Comparison of ENCODE assay signal across 18 cellular contexts in genomic region chr20:14582855-14583254, GRCh38.
DNase-seq lines count a peak whose midpoint lies in the region; ATAC-seq, FAIRE-seq and TF ChIP-seq lines count a peak whose summit lies in the region.
"Had no signal": no experiment of that assay in that cellular context is flagged by ENCODE, and none has a peak within 500 bp of the region (broad histone marks: within the 10 kb centered on the region; RNA-seq: fewer than 3 reads in every experiment).

No MANE protein-coding gene starts in this region.

- H3K4me2 ChIP-seq in A549 (peak overlapping the region; percentile 53), GM23248 (ENCODE audit: unreplicated experiment) (no peak overlapping the region)
- H3K4me2 ChIP-seq: hepatocyte had no signal

- H3K4me3 ChIP-seq in A549: no peak overlapping the region
- H3K4me3 ChIP-seq in GM23248: no peak overlapping the region
- no peak overlapping the region for H3K4me3 ChIP-seq in foreskin fibroblast (ENCODE audit: low read depth in 1 of 2, low read length in 2 of 2)
- H3K4me3 ChIP-seq: esophagus muscularis mucosa, hepatocyte had no signal

- no peaks in the 10 kb centered on the region for H3F3A ChIP-seq in GM23248 (ENCODE audit: insufficient read depth)

- WGBS in A549 (ENCODE audit: missing lambda C conversion rate): 75% methylated on average over 3 of the region's 3 CpGs
- WGBS in GM23248 (ENCODE audit: low coverage in 1 of 2, low lambda C conversion rate in 2 of 2, missing lambda C conversion rate in 2 of 2), 2 experiments: 41 to 47% methylated on average over 3 of the region's 3 CpGs

- no peaks in the 10 kb centered on the region for H3K79me2 ChIP-seq in GM23248 (ENCODE audit: insufficient read depth)
- H3K79me2 ChIP-seq: hepatocyte had no signal

- CTCF ChIA-PET in A549 (lab: Yijun Ruan, JAX): no interaction called here

- DNase-seq in A549 (ENCODE audit: low read depth in 1 of 2, low spot score in 1 of 2): peak in 1 of 2 experiments; percentile 9
- DNase-seq in GM23248: peak; percentile 34
- DNase-seq in RKO (ENCODE audit: low spot score): peak; percentile 57
- DNase-seq in foreskin fibroblast: peak; percentile 50 to 85
- no peak for DNase-seq in activated CD4-positive, CD25-positive, alpha-beta regulatory T cell treated with anti-CD3 and anti-CD28 coated beads, Interleukin-2, amount 50 U/mL, for 72 hours
- DNase-seq in superior temporal gyrus (ENCODE audit: extremely low spot score): no peak
- DNase-seq: activated CD8-positive, alpha-beta memory T cell treated with anti-CD3 and anti-CD28 coated beads, Interleukin-2, amount 50 U/mL, for 4 hours; Calu3; NCI-H187 treated with DMSO at 0.1 percent for 48 hours; NCI-H774; small intestine; stimulated activated naive B cell treated with anti-CD40 and anti-IgM and Interleukin-4, amounts not matched to agents 10 μg/mL and 1 μg/mL and 100 μg/mL, for 72 hours; T-helper 1 cell had no signal

- H3K4me1 ChIP-seq in A549: peaks cover 28% of the 10 kb centered on the region
- 0 out of 2 replicates have a peak, but pooled peaks cover 4% of the 10 kb centered on the region for H3K4me1 ChIP-seq in GM23248 (ENCODE audit: insufficient read depth)
- H3K4me1 ChIP-seq: esophagus muscularis mucosa had no signal

- ATAC-seq in A549 (peak in 1 of 2 experiments; percentile 62; a peak in 3 of 6 replicates), GM18861 (IDR thresholded peaks at IDR 0.05; ENCODE audit: unreplicated experiment) (no peak), GM18870 (IDR thresholded peaks at IDR 0.05; ENCODE audit: unreplicated experiment) (no peak)
- ATAC-seq: stimulated activated naive B cell treated with anti-CD40 and anti-IgM and Interleukin-4, amounts not matched to agents 10 μg/mL and 1 μg/mL and 100 μg/mL, for 72 hours had no signal

- H3K36me3 ChIP-seq in GM23248 (ENCODE audit: low read depth): no peaks in the 10 kb centered on the region
- H3K36me3 ChIP-seq: esophagus muscularis mucosa had no signal

- H3K27ac ChIP-seq in A549 (peak overlapping the region; percentile 35 to 40; a peak in 5 of 6 replicates), GM23248 (no peak overlapping the region)
- H3K27ac ChIP-seq: esophagus muscularis mucosa, hepatocyte had no signal

- no peak for TF ChIP-seq RAD21 in A549 (conservative IDR thresholded peaks at IDR 0.05 in 1 of 2, IDR thresholded peaks at IDR 0.05 in 1 of 2)

- H2AFZ ChIP-seq in GM23248: no peak overlapping the region
- H2AFZ ChIP-seq: hepatocyte had no signal

- H3K9me2 ChIP-seq in GM23248 (ENCODE audit: insufficient read depth): no peaks in the 10 kb centered on the region

- TF ChIP-seq CTCF in A549 (IDR thresholded peaks at IDR 0.05) (no peak), foreskin fibroblast (IDR thresholded peaks at IDR 0.05; ENCODE audit: low read depth, low read length) (no peak)

- TF ChIP-seq POLR2A in A549 (IDR thresholded peaks at IDR 0.05; ENCODE audit: low read length): no peak

- H3K9me3 ChIP-seq in A549 (no peaks in the 10 kb centered on the region), GM23248 (ENCODE audit: low read depth) (no peaks in the 10 kb centered on the region)
- H3K9me3 ChIP-seq: esophagus muscularis mucosa had no signal

- H3K9ac ChIP-seq in GM23248: no peak overlapping the region

- in situ Hi-C loops in GM23248 (cut with MboI): no loop called here

- H3K27me3 ChIP-seq in GM23248 (replicated peaks; ENCODE audit: insufficient read depth): no peaks in the 10 kb centered on the region
- H3K27me3 ChIP-seq: esophagus muscularis mucosa, hepatocyte had no signal

- TF ChIP-seq EP300 in A549 (IDR thresholded peaks at IDR 0.05): no peak

- POLR2A ChIA-PET in A549 (lab: Yijun Ruan, JAX): no interaction called here

- no peaks in the 10 kb centered on the region for H4K20me1 ChIP-seq in GM23248 (ENCODE audit: insufficient read depth)

- peak; percentile 49 for FAIRE-seq in A549 (lab: Jason Lieb, UNC)
- FAIRE-seq: GM18507, small intestine had no signal

TF ChIP-seq in A549, 52 proteins besides CTCF, POLR2A, EP300 and RAD21:
- TF ChIP-seq ZSCAN20 (CRISPR knock-in tag; IDR thresholded peaks at IDR 0.05) (no peak), SMC3 (IDR thresholded peaks at IDR 0.05) (no peak), FOSL2 (IDR thresholded peaks at IDR 0.05) (no peak), FOSL2 (CRISPR knock-in tag; IDR thresholded peaks at IDR 0.05) (no peak), MAZ (IDR thresholded peaks at IDR 0.05; ENCODE audit: borderline replicate concordance, low read depth, low read length) (no peak), HDAC2 (IDR thresholded peaks at IDR 0.05) (no peak), ATOH8 (CRISPR knock-in tag; IDR thresholded peaks at IDR 0.05; ENCODE audit: low read depth) (no peak), SREBF2 (IDR thresholded peaks at IDR 0.05) (no peak), KDM1A (IDR thresholded peaks at IDR 0.05; ENCODE audit: low read depth) (no peak), ZC3H11A (IDR thresholded peaks at IDR 0.05) (no peak), ESRRA (IDR thresholded peaks at IDR 0.05; ENCODE audit: borderline replicate concordance, low read length) (no peak)

Comparison
In these comparisons a context has a peak if more than half of its experiments do, and no peak if none do; other contexts are left out.
1. DNase-seq: peak in GM23248 (single experiment), RKO (single experiment) and foreskin fibroblast (2 of 2); none in activated CD4-positive, CD25-positive, alpha-beta regulatory T cell treated with anti-CD3 and anti-CD28 coated beads, Interleukin-2, amount 50 U/mL, for 72 hours (single experiment) and superior temporal gyrus (single experiment).